ENCODE assay signal across 15 cellular contexts in the genomic region with DNA sequence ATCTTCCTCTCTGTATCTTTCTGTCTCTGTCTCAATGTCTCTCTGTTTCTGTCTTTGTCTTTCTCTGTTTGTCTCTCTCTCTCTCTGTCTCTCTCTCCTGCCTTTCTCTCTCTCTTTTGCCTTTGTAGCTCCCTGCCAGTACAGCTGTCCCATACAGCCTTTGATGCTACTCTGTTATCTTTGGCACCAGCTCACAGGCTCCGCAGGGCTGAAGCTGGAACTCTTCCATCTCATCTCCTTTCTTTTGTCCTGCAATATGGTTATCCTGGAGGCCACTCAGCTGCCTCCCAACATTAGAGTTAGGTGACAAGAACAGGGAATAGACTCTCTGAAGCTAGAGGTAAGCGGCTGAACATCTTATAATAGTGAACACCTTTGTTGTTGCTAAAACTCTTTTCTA.
A peak's percentile ranks its signal among the peaks of the same experiment; 100 is the strongest.
DNase-seq lines count a peak whose midpoint lies in the region; FAIRE-seq lines count a peak whose summit lies in the region.
"Had no signal": no experiment of that assay in that cellular context is flagged by ENCODE, and none has a peak within 500 bp of the region (broad histone marks: within the 10 kb centered on the region; RNA-seq: fewer than 3 reads in every experiment).

No MANE protein-coding gene starts in this region.

- no peak overlapping the region for H2AFZ ChIP-seq in Karpas-422 (ENCODE audit: low read length)

- no peaks in the 10 kb centered on the region for H3K9me2 ChIP-seq in Karpas-422 (replicated peaks; ENCODE audit: insufficient read depth, low read length)

- no peaks in the 10 kb centered on the region for H3K27me3 ChIP-seq in Karpas-422 (ENCODE audit: low read length)

- no peak overlapping the region for H3K4me2 ChIP-seq in Karpas-422 (ENCODE audit: low read depth, low read length, poor library complexity, severe bottlenecking)

- peaks cover 16% of the 10 kb centered on the region; the same call in 1 of the 2 replicates for H3K9me3 ChIP-seq in Karpas-422 (ENCODE audit: low read length)
- H3K9me3 ChIP-seq: pancreas had no signal

- H3K9ac ChIP-seq in Karpas-422 (ENCODE audit: low read length), result no peak overlapping the region

- no peaks in the 10 kb centered on the region for H3K4me1 ChIP-seq in Karpas-422 (ENCODE audit: low read length)
- H3K4me1 ChIP-seq: left ventricle myocardium inferior, pancreas had no signal

- no peak overlapping the region for H3K27ac ChIP-seq in Karpas-422 (ENCODE audit: low read length)
- H3K27ac ChIP-seq: left ventricle myocardium inferior, pancreas had no signal

- no peak for FAIRE-seq in RCC 7860 (lab: Jason Lieb, UNC)
- FAIRE-seq: colon, pancreas had no signal

- no peaks in the 10 kb centered on the region for H4K20me1 ChIP-seq in Karpas-422 (ENCODE audit: insufficient read depth, low read depth, low read length)

- no peaks in the 10 kb centered on the region for H3K36me3 ChIP-seq in Karpas-422 (ENCODE audit: insufficient read depth, low read length)
- H3K36me3 ChIP-seq: left ventricle myocardium inferior, pancreas had no signal

- no peak overlapping the region for H3K4me3 ChIP-seq in Karpas-422 (ENCODE audit: low read length)
- H3K4me3 ChIP-seq: left ventricle myocardium inferior, pancreas had no signal

- DNase-seq in DMS 273 (lab: John Stamatoyannopoulos, UW; ENCODE audit: unreplicated experiment) (peak; percentile 77), NCI-H2029 (lab: John Stamatoyannopoulos, UW) (peak; percentile 88), astrocyte of the hippocampus (ENCODE audit: low read depth, low spot score) (peak; percentile 61), iris pigment epithelial cell (ENCODE audit: low read depth) (peak; percentile 18), middle frontal gyrus (ENCODE audit: extremely low spot score, low spot score) (no peak), Karpas-422 (no peak), RCC 7860 (ENCODE audit: low spot score) (no peak), NCI-H526 treated with DMSO at 0.1 percent for 48 hours (lab: John Stamatoyannopoulos, UW) (no peak)
- DNase-seq: activated CD8-positive, alpha-beta memory T cell treated with anti-CD3 and anti-CD28 coated beads for 24 hours; CD4-positive, alpha-beta memory T cell; left ventricle myocardium inferior; pancreas; Right ventricle myocardium superior; stimulated activated CD4-positive, alpha-beta T cell treated with anti-CD3 and anti-CD28 coated beads, Interleukin-4, amount 100 ng/mL, for 1 hour had no signal

- H3K79me2 ChIP-seq in Karpas-422 (ENCODE audit: low read length), result no peaks in the 10 kb centered on the region

Comparison
In these comparisons a context has a peak if more than half of its experiments do, and no peak if none do; other contexts are left out.
1. DNase-seq: peak in DMS 273 (single experiment), NCI-H2029 (single experiment), astrocyte of the hippocampus (single experiment) and iris pigment epithelial cell (single experiment); none in middle frontal gyrus (single experiment), Karpas-422 (single experiment), RCC 7860 (single experiment) and NCI-H526 treated with DMSO at 0.1 percent for 48 hours (single experiment).